In genomic region chr16:56898847-56899246, GRCh38 we compare ENCODE assay signal across 17 cellular contexts. TPM values are rescaled to one million over a fixed set of nuclear protein-coding genes. Genes with fewer than 3 reads are reported as not detected.
DNase-seq lines count a peak whose midpoint lies in the region; ATAC-seq, FAIRE-seq and TF ChIP-seq lines count a peak whose summit lies in the region.
"Had no signal": no experiment of that assay in that cellular context is flagged by ENCODE, and none has a peak within 500 bp of the region (broad histone marks: within the 10 kb centered on the region; RNA-seq: fewer than 3 reads in every experiment).

No MANE protein-coding gene starts in this region.

- TF ChIP-seq CTCF in GM12878 (IDR thresholded peaks at IDR 0.05 in 2 of 3, conservative IDR thresholded peaks at IDR 0.05 in 1 of 3; ENCODE audit: control insufficient read depth in 2 of 3, extremely low read depth in 1 of 3, insufficient read depth in 1 of 3, low read depth in 3 of 3, low read length in 3 of 3), result no peak

- no peak for TF ChIP-seq RAD21 in GM12878 (IDR thresholded peaks at IDR 0.05; ENCODE audit: insufficient read depth, low read depth, low read length)

- H3K27ac ChIP-seq in GM12878 (ENCODE audit: control insufficient read depth, insufficient read depth), result no peak overlapping the region
- H3K27ac ChIP-seq: colonic mucosa, psoas muscle, stomach had no signal

- no peaks in the 10 kb centered on the region for H3K79me2 ChIP-seq in GM12878 (ENCODE audit: control insufficient read depth, insufficient read depth, low read length)

- no peaks in the 10 kb centered on the region for H3K36me3 ChIP-seq in GM12878 (ENCODE audit: control insufficient read depth in 2 of 2, insufficient read depth in 2 of 2, low read length in 1 of 2)
- H3K36me3 ChIP-seq: colonic mucosa, stomach had no signal

- no peaks in the 10 kb centered on the region for H4K20me1 ChIP-seq in GM12878 (ENCODE audit: control insufficient read depth, insufficient read depth)

- DNase-seq in GM12892 (ENCODE audit: insufficient read length) (no peak), GM12878 (ENCODE audit: low read depth, low spot score) (peak; percentile 77), NCI-H345 (lab: John Stamatoyannopoulos, UW) (no peak), NCI-H446 (lab: John Stamatoyannopoulos, UW) (no peak), GM03348 (ENCODE audit: low spot score) (no peak), DMS53 treated with DMSO at 0.1 percent for 48 hours (lab: John Stamatoyannopoulos, UW; ENCODE audit: unreplicated experiment) (no peak)
- DNase-seq: activated CD4-positive, alpha-beta T cell treated with anti-CD3 and anti-CD28 coated beads, Interleukin-2, amount 10 ng/mL, durations not matched to agents 24 days and 14 days; colonic mucosa; KBM-7; NCI-H187; psoas muscle; stimulated activated CD4-positive, alpha-beta T cell treated with anti-CD3 and anti-CD28 coated beads, Interleukin-1b, Interleukin-23, amount 100 ng/mL, for 48 hours; stomach; SW 1271 had no signal

- SMC1A ChIA-PET in GM12878 (lab: Charles Lee; ENCODE audit: uncharacterized antibody, unreplicated experiment), result no interaction called here

- TF ChIP-seq POLR2A in GM12892 (IDR thresholded peaks at IDR 0.05; ENCODE audit: low read depth, low read length) (no peak), GM12878 (IDR thresholded peaks at IDR 0.05; ENCODE audit: low read depth, low read length) (no peak)

- H3K9ac ChIP-seq in GM12878 (ENCODE audit: control insufficient read depth, insufficient read depth, low read length), result no peak overlapping the region

- in situ Hi-C loops in GM12878 (cut with MboI), result no loop called here

- H3K4me3 ChIP-seq in GM12878, result no peak overlapping the region
- H3K4me3 ChIP-seq: colonic mucosa, psoas muscle, stomach had no signal

- no TSS peak for BruUV-seq in GM12878 (replicated peaks; lab: Mats Ljungman, UMichigan)

- ATAC-seq in GM19452 (IDR thresholded peaks at IDR 0.05; ENCODE audit: unreplicated experiment) (peak; percentile 82), HG03280 (IDR thresholded peaks at IDR 0.05; ENCODE audit: unreplicated experiment) (peak; percentile 72), GM12878 (peak; percentile 86)
- ATAC-seq: psoas muscle had no signal

- intact Hi-C loops in GM12878 (cut with micrococcal nuclease; ENCODE audit: unreplicated experiment), result no loop called here

- 0% methylated on average over 8 of the region's 8 CpGs for WGBS in GM12878 (ENCODE audit: insufficient coverage, insufficient replicate concordance, low lambda C conversion rate, missing lambda C conversion rate)

- H3K9me3 ChIP-seq in GM12878 (replicated peaks; ENCODE audit: control insufficient read depth, insufficient read depth, low read length), result no peaks in the 10 kb centered on the region
- H3K9me3 ChIP-seq: colonic mucosa, psoas muscle, stomach had no signal

- no peak overlapping the region for H2AFZ ChIP-seq in GM12878 (ENCODE audit: control insufficient read depth, low read depth, low read length)

- H3K27me3 ChIP-seq in GM12878 (replicated peaks in 1 of 2; ENCODE audit: control insufficient read depth in 2 of 2, insufficient read depth in 2 of 2, low read length in 1 of 2), result peaks cover 0 to 6% of the 10 kb centered on the region in 2 experiments; a peak in 2 of 4 replicates
- H3K27me3 ChIP-seq: colonic mucosa, stomach had no signal

- peak; percentile 91 for FAIRE-seq in GM12892 (lab: Jason Lieb, UNC)
- peak; percentile 97 for FAIRE-seq in GM12878 (lab: Jason Lieb, UNC)

- POLR2A ChIA-PET in GM12878 (lab: Charles Lee), result no interaction called here

- no peak for TF ChIP-seq EP300 in GM12878 (IDR thresholded peaks at IDR 0.05; ENCODE audit: borderline replicate concordance in 1 of 2, control insufficient read depth in 1 of 2, low read depth in 2 of 2, low read length in 2 of 2)

- H3K4me2 ChIP-seq in GM12878 (ENCODE audit: control insufficient read depth, insufficient read depth), result peak overlapping the region; percentile 60

- CTCF ChIA-PET in GM12878 (lab: Yijun Ruan, JAX), result no interaction called here

- peaks cover 13% of the 10 kb centered on the region for H3K4me1 ChIP-seq in GM12878 (ENCODE audit: control insufficient read depth, insufficient read depth, low read length)
- H3K4me1 ChIP-seq: colonic mucosa, psoas muscle had no signal

- RAD21 ChIA-PET in GM12878 (lab: Charles Lee; ENCODE audit: unreplicated experiment), result no interaction called here

TF ChIP-seq in GM12878, 131 proteins besides CTCF, POLR2A, EP300 and RAD21 (continues in another document):
- TF ChIP-seq GABPA (IDR thresholded peaks at IDR 0.05; ENCODE audit: low read depth), result no peak
- TF ChIP-seq CHD1 (IDR thresholded peaks at IDR 0.05; ENCODE audit: low read depth, low read length), result no peak
- TF ChIP-seq EGR1 (IDR thresholded peaks at IDR 0.05; ENCODE audit: borderline replicate concordance in 1 of 2, low read depth in 2 of 2, low read length in 2 of 2), result 0 out of 3 replicates have a peak, but pooled peaks of 1 of the 2 experiments have one; percentile 14
- peak; percentile 53; the same call in 1 of the 2 replicates for TF ChIP-seq BCL11A (IDR thresholded peaks at IDR 0.05; ENCODE audit: low read depth, low read length)
- no peak for TF ChIP-seq TCF3 (IDR thresholded peaks at IDR 0.05; ENCODE audit: borderline replicate concordance, insufficient read depth, low read depth, low read length)
- no peak for TF ChIP-seq NR2C1 (IDR thresholded peaks at IDR 0.05)
- peak in 1 of 2 experiments; percentile 96; a peak in 2 of 4 replicates for TF ChIP-seq ETV6 (conservative IDR thresholded peaks at IDR 0.05 in 1 of 2, IDR thresholded peaks at IDR 0.05 in 1 of 2; ENCODE audit: borderline replicate concordance in 1 of 2, low read depth in 1 of 2)
- no peak for TF ChIP-seq PRDM15 (CRISPR knock-in tag; IDR thresholded peaks at IDR 0.05)
- peak; percentile 25; the same call in 1 of the 2 replicates for TF ChIP-seq CREM (IDR thresholded peaks at IDR 0.05; ENCODE audit: low read depth)

RNA-seq across cellular contexts. Expression of gene HERPUD1, which starts 33.1 kb away (rescaled TPM):
- polyA plus RNA-seq in GM12892 (2012; ENCODE audit: missing spikeins), result 162 TPM
- total RNA-seq in GM12878 (2013; cell fraction: nucleolus; rRNA removed), result 346 and 347 TPM in 2 replicates
- total RNA-seq in GM12878 (2014; rRNA removed) (69.9 and 80.4 TPM in 2 replicates), GM12878 (2014; rRNA removed; fragmentation: Illumina TruSeq; extraction: Trizol) (102 and 107 TPM in 2 replicates), GM12878 (2021) (129 and 143 TPM in 2 replicates)
- 132 TPM for polyA plus RNA-seq in GM12878 (2011; ENCODE audit: low read depth)
- polyA plus RNA-seq in GM12878 (2011; rRNA removed) (119 and 178 TPM in 2 replicates), GM12878 (2014; fragmentation: Illumina TruSeq; extraction: Trizol) (138 and 149 TPM in 2 replicates), GM12878 (2014; fragmentation: Nextera tagmentation; extraction: Ambion mirVana) (10 to 100 TPM; 32.6 to 68.1 TPM), GM12878 (2014; rRNA removed) (99.0 and 129 TPM in 2 replicates), GM12878 (2016; fragmentation: Nextera tagmentation; extraction: Ambion mirVana) (100 to 1,000 TPM; 204 to 212 TPM)
- polyA plus RNA-seq in GM12878 (2011; cell fraction: cytosol; rRNA removed), result 111 and 123 TPM in 2 replicates
- 83.2 and 124 TPM in 2 replicates for polyA plus RNA-seq in GM12878 (2011; cell fraction: nucleus; rRNA removed)
- polyA plus RNA-seq in GM12878 (2012), result 141 and 168 TPM in 2 replicates
- 110 and 134 TPM in 2 replicates for polyA minus RNA-seq in GM12878 (2011; rRNA and poly(A)+ RNA removed)
- 46.4 and 58.4 TPM in 2 replicates for polyA minus RNA-seq in GM12878 (2011; cell fraction: cytosol; rRNA and poly(A)+ RNA removed)
- polyA minus RNA-seq in GM12878 (2011; cell fraction: nucleus; rRNA and poly(A)+ RNA removed), result 93.1 and 103 TPM in 2 replicates

RNA-seq across cellular contexts. Expression of gene SLC12A3, which starts 33.8 kb away (rescaled TPM):
- polyA plus RNA-seq in GM12892 (2012; ENCODE audit: missing spikeins), result 1.8 TPM
- 0.98 and 2.1 TPM in 2 replicates for total RNA-seq in GM12878 (2013; cell fraction: nucleolus; rRNA removed)
- total RNA-seq in GM12878 (2014; rRNA removed) (3.4 and 4.0 TPM in 2 replicates), GM12878 (2014; rRNA removed; fragmentation: Illumina TruSeq; extraction: Trizol) (2.8 and 3.5 TPM in 2 replicates), GM12878 (2021) (4.8 and 5.2 TPM in 2 replicates)
- 0.21 TPM for polyA plus RNA-seq in GM12878 (2011; ENCODE audit: low read depth)
- polyA plus RNA-seq in GM12878 (2011; rRNA removed) (0.05 and 0.16 TPM in 2 replicates), GM12878 (2014; fragmentation: Illumina TruSeq; extraction: Trizol) (4.9 and 5.9 TPM in 2 replicates), GM12878 (2014; fragmentation: Nextera tagmentation; extraction: Ambion mirVana) (1 to 10 TPM in 1 of 2 experiments, under 1 TPM in 1; 0.95 to 1.0 TPM), GM12878 (2014; rRNA removed) (5.1 and 6.3 TPM in 2 replicates), GM12878 (2016; fragmentation: Nextera tagmentation; extraction: Ambion mirVana) (1 to 10 TPM; 2.8 TPM)
- 0.10 and 0.16 TPM in 2 replicates for polyA plus RNA-seq in GM12878 (2011; cell fraction: cytosol; rRNA removed)
- polyA plus RNA-seq in GM12878 (2011; cell fraction: nucleus; rRNA removed), result 0.13 and 0.35 TPM in 2 replicates
- polyA plus RNA-seq in GM12878 (2012), result 0.38 and 0.55 TPM in 2 replicates
- polyA minus RNA-seq in GM12878 (2011; rRNA and poly(A)+ RNA removed), result 0.21 and 0.22 TPM in 2 replicates
- polyA minus RNA-seq in GM12878 (2011; cell fraction: cytosol; rRNA and poly(A)+ RNA removed), result 1.0 and 2.3 TPM in 2 replicates
- 0.29 TPM in 1 of 2 replicates, not detected in the other for polyA minus RNA-seq in GM12878 (2011; cell fraction: nucleus; rRNA and poly(A)+ RNA removed)
- total RNA-seq: activated CD4-positive, alpha-beta T cell treated with anti-CD3 and anti-CD28 coated beads, Interleukin-2, amount 10 ng/mL, durations not matched to agents 24 days and 14 days; CD4-positive, CD25-positive, alpha-beta regulatory T cell; colonic mucosa; stomach had no signal
- polyA plus RNA-seq: CD4-positive, CD25-positive, alpha-beta regulatory T cell had no signal
